25 cellular contexts compared by ENCODE assay signal in the genomic region with DNA sequence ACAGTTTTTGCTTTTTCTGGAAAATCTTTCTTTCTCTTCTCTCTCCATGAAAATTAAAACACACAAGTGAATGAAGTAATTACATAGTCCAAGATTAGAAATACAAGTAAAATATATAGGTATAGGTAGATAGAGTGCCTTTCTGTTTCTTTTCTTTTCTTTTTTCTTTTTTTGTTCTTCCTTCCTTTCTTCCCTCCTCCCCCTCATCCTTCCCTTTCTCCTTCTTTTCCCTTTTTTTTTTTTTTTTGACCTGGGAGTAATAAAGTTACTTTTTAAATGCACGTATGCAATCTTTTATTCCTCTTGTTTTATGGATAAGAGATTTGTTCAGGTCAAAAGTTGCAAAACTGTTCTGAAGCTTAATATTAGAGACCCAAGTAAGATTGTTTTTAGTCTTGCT. TPM values are rescaled to one million over a fixed set of nuclear protein-coding genes. Genes with fewer than 3 reads are reported as not detected.
A peak's percentile ranks its signal among the peaks of the same experiment; 100 is the strongest.
DNase-seq lines count a peak whose midpoint lies in the region; ATAC-seq, FAIRE-seq and TF ChIP-seq lines count a peak whose summit lies in the region.
"Had no signal": no experiment of that assay in that cellular context is flagged by ENCODE, and none has a peak within 500 bp of the region (broad histone marks: within the 10 kb centered on the region; RNA-seq: fewer than 3 reads in every experiment).

No MANE protein-coding gene starts in this region.

- 0 out of 3 replicates have a peak overlapping the region, but pooled peaks have one; percentile 0 for H3K4me2 ChIP-seq in A549

- H3K4me1 ChIP-seq in A549: peaks cover 42% of the 10 kb centered on the region
- H3K4me1 ChIP-seq: BE2C had no signal

- H3K9me3 ChIP-seq in A549: no peaks in the 10 kb centered on the region
- H3K9me3 ChIP-seq: BE2C had no signal

- POLR2A ChIA-PET in A549 (lab: Yijun Ruan, JAX) (no interaction called here), HEK293T (lab: Yijun Ruan, JAX) (no interaction called here)

- H3K27ac Mint-ChIP-seq in mesothelial cell of epicardium (peak overlapping the region; percentile 66), HFFc6 (no peak overlapping the region)
- H3K27ac Mint-ChIP-seq in stimulated activated naive B cell treated with anti-CD40 and anti-IgM and Interleukin-4, amounts not matched to agents 10 μg/mL and 1 μg/mL and 100 μg/mL, for 72 hours: no peak overlapping the region
- H3K27ac Mint-ChIP-seq: CD14-positive monocyte; CD4-positive, alpha-beta T cell; CD8-positive, alpha-beta memory T cell had no signal

- no peak for TF ChIP-seq POLR2A in A549 (IDR thresholded peaks at IDR 0.05; ENCODE audit: low read length)

- no peak overlapping the region for H3K4me3 ChIP-seq in A549
- H3K4me3 ChIP-seq: BLaER1 treated with 17β-estradiol and CSF1 and Interleukin-3, amounts not matched to agents 10 nM and 100 nM had no signal

- FAIRE-seq in A549 (lab: Jason Lieb, UNC): peak; percentile 61
- FAIRE-seq: A204.1, D721Med, GM12891, GM18507, H1 had no signal

- TF ChIP-seq RAD21 in A549 (conservative IDR thresholded peaks at IDR 0.05 in 1 of 2, IDR thresholded peaks at IDR 0.05 in 1 of 2): no peak

- no peak for TF ChIP-seq CTCF in A549 (IDR thresholded peaks at IDR 0.05)
- no peak for TF ChIP-seq CTCF in mesothelial cell of epicardium (IDR thresholded peaks at IDR 0.05; ENCODE audit: unreplicated experiment)
- no peak for TF ChIP-seq CTCF in HFFc6 (IDR thresholded peaks at IDR 0.05)

- H3K4me3 Mint-ChIP-seq in mesothelial cell of epicardium (no peak overlapping the region), HFFc6 (no peak overlapping the region)
- no peak overlapping the region for H3K4me3 Mint-ChIP-seq in stimulated activated naive B cell treated with anti-CD40 and anti-IgM and Interleukin-4, amounts not matched to agents 10 μg/mL and 1 μg/mL and 100 μg/mL, for 72 hours
- H3K4me3 Mint-ChIP-seq: CD14-positive monocyte; CD4-positive, alpha-beta T cell; CD8-positive, alpha-beta memory T cell had no signal

- peaks cover 15% of the 10 kb centered on the region for H3K9me3 Mint-ChIP-seq in mesothelial cell of epicardium
- no peaks in the 10 kb centered on the region for H3K9me3 Mint-ChIP-seq in HFFc6
- H3K9me3 Mint-ChIP-seq in stimulated activated naive B cell treated with anti-CD40 and anti-IgM and Interleukin-4, amounts not matched to agents 10 μg/mL and 1 μg/mL and 100 μg/mL, for 72 hours: no peaks in the 10 kb centered on the region
- H3K9me3 Mint-ChIP-seq: CD4-positive, alpha-beta T cell; CD8-positive, alpha-beta memory T cell had no signal

- CTCF ChIA-PET in A549 (lab: Yijun Ruan, JAX) (interaction anchor here (1.2 kb wide), 1 partner anchor 10 kb away, joined by 3 read pairs; no protein-coding TSS in a partner anchor), HEK293T (lab: Yijun Ruan, JAX) (no interaction called here)

- H3K27me3 Mint-ChIP-seq in mesothelial cell of epicardium (ENCODE audit: low read depth) (no peaks in the 10 kb centered on the region), HFFc6 (ENCODE audit: insufficient read depth) (peaks cover 4% of the 10 kb centered on the region)
- H3K27me3 Mint-ChIP-seq in stimulated activated naive B cell treated with anti-CD40 and anti-IgM and Interleukin-4, amounts not matched to agents 10 μg/mL and 1 μg/mL and 100 μg/mL, for 72 hours: no peaks in the 10 kb centered on the region
- H3K27me3 Mint-ChIP-seq: CD4-positive, alpha-beta T cell had no signal

- H3K36me3 Mint-ChIP-seq in mesothelial cell of epicardium (peaks cover 3% of the 10 kb centered on the region), HFFc6 (ENCODE audit: low read depth) (no peaks in the 10 kb centered on the region)
- no peaks in the 10 kb centered on the region for H3K36me3 Mint-ChIP-seq in stimulated activated naive B cell treated with anti-CD40 and anti-IgM and Interleukin-4, amounts not matched to agents 10 μg/mL and 1 μg/mL and 100 μg/mL, for 72 hours
- H3K36me3 Mint-ChIP-seq: CD14-positive monocyte; CD8-positive, alpha-beta memory T cell had no signal

- H3K27ac ChIP-seq in A549: no peak overlapping the region
- H3K27ac ChIP-seq: 22Rv1; BLaER1 treated with 17β-estradiol and CSF1 and Interleukin-3, amounts not matched to agents 10 nM and 100 nM had no signal

- WGBS in A549 (ENCODE audit: missing lambda C conversion rate): 72% methylated on average over 1 of the region's 1 CpG

- peaks cover 75% of the 10 kb centered on the region for H3K4me1 Mint-ChIP-seq in mesothelial cell of epicardium
- peaks cover 24% of the 10 kb centered on the region for H3K4me1 Mint-ChIP-seq in HFFc6 (ENCODE audit: low read depth)
- H3K4me1 Mint-ChIP-seq in stimulated activated naive B cell treated with anti-CD40 and anti-IgM and Interleukin-4, amounts not matched to agents 10 μg/mL and 1 μg/mL and 100 μg/mL, for 72 hours: peaks cover 10 to 20% of the 10 kb centered on the region in 2 donors

- ATAC-seq in A549: no peak
- no peak for ATAC-seq in stimulated activated naive B cell treated with anti-CD40 and anti-IgM and Interleukin-4, amounts not matched to agents 10 μg/mL and 1 μg/mL and 100 μg/mL, for 72 hours (replicated peaks)

- TF ChIP-seq EP300 in A549 (IDR thresholded peaks at IDR 0.05): no peak

- DNase-seq in A549 (ENCODE audit: low read depth in 1 of 2, low spot score in 1 of 2) (no peak), HEK293T (ENCODE audit: extremely low spot score) (no peak), mesothelial cell of epicardium (ENCODE audit: low spot score in 2 of 2, unreplicated experiment in 2 of 2) (no peak), HFFc6 (no peak), SKM-1 treated with dmso at 0.1 percent for 144 hours (lab: John Stamatoyannopoulos, UW; ENCODE audit: unreplicated experiment) (no peak)
- no peak for DNase-seq in stimulated activated naive B cell treated with anti-CD40 and anti-IgM and Interleukin-4, amounts not matched to agents 10 μg/mL and 1 μg/mL and 100 μg/mL, for 72 hours
- DNase-seq: ACHN; AML-193; BE2C; CD4-positive, alpha-beta T cell; CD8-positive, alpha-beta memory T cell; DMS 273 treated with DMSO at 0.1 percent for 48 hours; DMS79; EL; GF-D8; H7; HCEC 1CT had no signal

TF ChIP-seq in A549, 52 proteins besides CTCF, POLR2A, EP300 and RAD21 (continues in another document):
- no peak for TF ChIP-seq HOXB13 (CRISPR knock-in tag; IDR thresholded peaks at IDR 0.05; ENCODE audit: low read depth)
- TF ChIP-seq, protein P1, sequence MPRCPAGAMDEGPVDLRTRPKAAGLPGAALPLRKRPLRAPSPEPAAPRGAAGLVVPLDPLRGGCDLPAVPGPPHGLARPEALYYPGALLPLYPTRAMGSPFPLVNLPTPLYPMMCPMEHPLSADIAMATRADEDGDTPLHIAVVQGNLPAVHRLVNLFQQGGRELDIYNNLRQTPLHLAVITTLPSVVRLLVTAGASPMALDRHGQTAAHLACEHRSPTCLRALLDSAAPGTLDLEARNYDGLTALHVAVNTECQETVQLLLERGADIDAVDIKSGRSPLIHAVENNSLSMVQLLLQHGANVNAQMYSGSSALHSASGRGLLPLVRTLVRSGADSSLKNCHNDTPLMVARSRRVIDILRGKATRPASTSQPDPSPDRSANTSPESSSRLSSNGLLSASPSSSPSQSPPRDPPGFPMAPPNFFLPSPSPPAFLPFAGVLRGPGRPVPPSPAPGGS (IDR thresholded peaks at IDR 0.05): no peak
- no peak for TF ChIP-seq EHMT2 (IDR thresholded peaks at IDR 0.05; ENCODE audit: low read depth)
- no peak for TF ChIP-seq ESRRA (IDR thresholded peaks at IDR 0.05; ENCODE audit: borderline replicate concordance, low read length)
- no peak for TF ChIP-seq CBX8 (IDR thresholded peaks at IDR 0.05)
- TF ChIP-seq FOXS1 (CRISPR knock-in tag; IDR thresholded peaks at IDR 0.05): no peak
- no peak for TF ChIP-seq POLR2AphosphoS2 (conservative IDR thresholded peaks at IDR 0.05; ENCODE audit: low read length)
- TF ChIP-seq JUN (IDR thresholded peaks at IDR 0.05): no peak
- no peak for TF ChIP-seq SMC3 (IDR thresholded peaks at IDR 0.05)

TF ChIP-seq in HEK293T, 16 proteins besides CTCF, POLR2A, EP300 and RAD21:
- TF ChIP-seq FOXM1 (IDR thresholded peaks at IDR 0.05; ENCODE audit: borderline replicate concordance) (no peak), ZNF384 (IDR thresholded peaks at IDR 0.05) (0 out of 2 replicates have a peak, but pooled peaks have one; percentile 24)

RNA-seq across cellular contexts. Expression of a gene that starts 34.6 kb away (rescaled TPM):
- polyA plus RNA-seq in A549 (2011; rRNA removed): 0.14 and 0.40 TPM in 2 replicates
- 0.03 and 0.04 TPM in 2 replicates for polyA plus RNA-seq in A549 (2012; cell fraction: cytosol; rRNA removed)
- polyA plus RNA-seq in A549 (2012; cell fraction: nucleus; rRNA removed): 0.01 and 0.04 TPM in 2 replicates
- 0.12 to 0.17 TPM (median 0.14 TPM) in 3 replicates for polyA plus RNA-seq in A549 (2017; fragmentation: RNase III; extraction: RNeasy Plus Mini Kit Qiagen cat#74134 plus additional on column Dnase treatment)
- 1.0 and 1.2 TPM in 2 replicates for polyA minus RNA-seq in A549 (2011; rRNA and poly(A)+ RNA removed)
- total RNA-seq in mesothelial cell of epicardium: 22.8 to 28.4 TPM (median 26.8 TPM) in 3 replicates
- under 1 TPM; 0.23 to 0.47 (median 0.37) TPM for total RNA-seq in HFFc6 (2021; fragmentation: NEBNext Ultra II Directional; extraction: Animal tissue kit (Norgen Biotek cat#: 25700))
- total RNA-seq: CD4-positive, alpha-beta T cell; CD8-positive, alpha-beta memory T cell had no signal
- polyA plus RNA-seq: CD8-positive, alpha-beta memory T cell had no signal

RNA-seq across cellular contexts. Expression of a gene that starts 59.8 kb away (rescaled TPM):
- 1.4 and 1.6 TPM in 2 replicates for polyA plus RNA-seq in A549 (2011; rRNA removed)
- polyA plus RNA-seq in A549 (2012; cell fraction: cytosol; rRNA removed): 0.05 and 0.06 TPM in 2 replicates
- 0.11 and 0.32 TPM in 2 replicates for polyA plus RNA-seq in A549 (2012; cell fraction: nucleus; rRNA removed)
- polyA plus RNA-seq in A549 (2017; fragmentation: RNase III; extraction: RNeasy Plus Mini Kit Qiagen cat#74134 plus additional on column Dnase treatment): 0.59 to 0.87 TPM (median 0.84 TPM) in 3 replicates
- polyA minus RNA-seq in A549 (2011; rRNA and poly(A)+ RNA removed): 0.83 and 1.0 TPM in 2 replicates
- 0.18 to 0.33 TPM (median 0.29 TPM) in 3 replicates for total RNA-seq in mesothelial cell of epicardium
- total RNA-seq in HFFc6 (2021; fragmentation: NEBNext Ultra II Directional; extraction: Animal tissue kit (Norgen Biotek cat#: 25700)): not detected
- total RNA-seq: CD4-positive, alpha-beta T cell; CD8-positive, alpha-beta memory T cell; H1 had no signal
- polyA plus RNA-seq: CD14-positive monocyte; CD8-positive, alpha-beta memory T cell; H1 had no signal

Comparison
In these comparisons a context has a peak if more than half of its experiments do, and no peak if none do; other contexts are left out.
1. RNA of a gene that starts 34.6 kb away (total RNA-seq): 22.8 to 28.4 TPM in mesothelial cell of epicardium; 0.23 to 0.47 TPM in HFFc6; every median in the first group is over 10 times any median in the second.